ENCODE assay signal across 10 cellular contexts in the genomic region with DNA sequence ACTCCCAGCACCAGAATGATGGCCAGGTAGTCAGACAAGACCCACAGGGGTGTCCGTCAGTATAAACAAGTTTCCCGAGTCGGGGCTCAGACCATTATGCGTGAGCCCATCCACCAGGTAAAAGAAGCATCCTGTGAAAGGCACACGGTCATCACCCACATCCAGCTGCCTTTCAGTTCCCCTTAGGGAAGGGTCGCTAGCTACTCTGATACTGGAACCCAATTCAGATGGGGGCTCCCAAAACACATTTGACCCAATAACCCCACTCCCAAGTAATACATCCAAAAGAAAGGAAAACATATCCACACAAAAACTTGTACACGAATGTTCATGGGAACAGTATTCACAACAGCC.
DNase-seq lines count a peak whose midpoint lies in the region; ATAC-seq and TF ChIP-seq lines count a peak whose summit lies in the region.
"Had no signal": no experiment of that assay in that cellular context is flagged by ENCODE, and none has a peak within 500 bp of the region (broad histone marks: within the 10 kb centered on the region; RNA-seq: fewer than 3 reads in every experiment).

No MANE protein-coding gene starts in this region.

- H3K4me3 Mint-ChIP-seq in MCF 10A (ENCODE audit: unreplicated experiment): peak overlapping the region; percentile 15
- H3K4me3 Mint-ChIP-seq in activated naive CD8-positive, alpha-beta T cell treated with anti-CD3 and anti-CD28 coated beads, Interleukin-2, amount 50 U/mL, for 24 hours: peak overlapping the region; percentile 2
- H3K4me3 Mint-ChIP-seq in type B pancreatic cell: no peak overlapping the region
- H3K4me3 Mint-ChIP-seq in Calu3 (ENCODE audit: low read depth, unreplicated experiment): no peak overlapping the region

- H3K27ac Mint-ChIP-seq in MCF 10A (ENCODE audit: low read depth, unreplicated experiment): peak overlapping the region; percentile 87
- H3K27ac Mint-ChIP-seq in activated naive CD8-positive, alpha-beta T cell treated with anti-CD3 and anti-CD28 coated beads, Interleukin-2, amount 50 U/mL, for 24 hours: peak overlapping the region; percentile 79
- peak overlapping the region; percentile 22 for H3K27ac Mint-ChIP-seq in type B pancreatic cell
- H3K27ac Mint-ChIP-seq in Calu3 (ENCODE audit: unreplicated experiment): no peak overlapping the region

- POLR2A ChIA-PET in MCF 10A (lab: Yijun Ruan, JAX): interaction anchor here (0.8 to 5.7 kb wide), 7 partner anchors 10 to 143 kb away, joined by 3 to 79 read pairs (median 10); no protein-coding TSS in a partner anchor

- CTCF ChIA-PET in MCF 10A (lab: Yijun Ruan, JAX) (interaction anchor here (0.5 to 1.3 kb wide), 6 partner anchors 8 to 164 kb away, joined by 3 read pairs; no protein-coding TSS in a partner anchor), Calu3 (lab: Charles Lee) (no interaction called here)

- H3K4me1 Mint-ChIP-seq in MCF 10A (ENCODE audit: insufficient read depth, unreplicated experiment) (peaks cover 52% of the 10 kb centered on the region), type B pancreatic cell (ENCODE audit: unreplicated experiment) (peaks cover 60% of the 10 kb centered on the region), Calu3 (ENCODE audit: low read depth, unreplicated experiment) (peaks cover 11% of the 10 kb centered on the region)
- peaks cover 91% of the 10 kb centered on the region for H3K4me1 Mint-ChIP-seq in activated naive CD8-positive, alpha-beta T cell treated with anti-CD3 and anti-CD28 coated beads, Interleukin-2, amount 50 U/mL, for 24 hours

- H3K27me3 Mint-ChIP-seq in MCF 10A (ENCODE audit: insufficient read depth, unreplicated experiment) (no peaks in the 10 kb centered on the region), type B pancreatic cell (no peaks in the 10 kb centered on the region), Calu3 (ENCODE audit: unreplicated experiment) (no peaks in the 10 kb centered on the region)
- no peaks in the 10 kb centered on the region for H3K27me3 Mint-ChIP-seq in activated naive CD8-positive, alpha-beta T cell treated with anti-CD3 and anti-CD28 coated beads, Interleukin-2, amount 50 U/mL, for 24 hours

- H3K9ac ChIP-seq in mucosa of rectum (ENCODE audit: low read depth in 1 of 2, low read length in 2 of 2): peak overlapping the region in 1 of 2 donors; percentile 45

- intact Hi-C loops in MCF 10A (cut with micrococcal nuclease) (no loop called here), breast epithelium (cut with DNase I; ENCODE audit: low total_unique reads) (no loop called here), Calu3 (cut with micrococcal nuclease; ENCODE audit: unreplicated experiment) (no loop called here)

- H3K36me3 Mint-ChIP-seq in MCF 10A (ENCODE audit: insufficient read depth, unreplicated experiment) (peaks cover 24% of the 10 kb centered on the region), type B pancreatic cell (peaks cover 23% of the 10 kb centered on the region), Calu3 (ENCODE audit: insufficient read depth, unreplicated experiment) (no peaks in the 10 kb centered on the region)
- peaks cover 38% of the 10 kb centered on the region for H3K36me3 Mint-ChIP-seq in activated naive CD8-positive, alpha-beta T cell treated with anti-CD3 and anti-CD28 coated beads, Interleukin-2, amount 50 U/mL, for 24 hours (ENCODE audit: low read depth)

- TF ChIP-seq POLR2A in breast epithelium (IDR thresholded peaks at IDR 0.05): no peak

- no peak for ATAC-seq in activated naive CD8-positive, alpha-beta T cell treated with anti-CD3 and anti-CD28 coated beads, Interleukin-2, amount 50 U/mL, for 24 hours
- ATAC-seq in GM18870 (IDR thresholded peaks at IDR 0.05; ENCODE audit: unreplicated experiment): no peak
- no peak for ATAC-seq in SK-N-SH treated with all-trans-retinoic acid at 6 μM for 48 hours

- no peaks in the 10 kb centered on the region for H3K27me3 ChIP-seq in breast epithelium
- no peaks in the 10 kb centered on the region for H3K27me3 ChIP-seq in mucosa of rectum (ENCODE audit: control insufficient read depth in 2 of 2, insufficient read depth in 2 of 2, low read length in 2 of 2)

- TF ChIP-seq CTCF in MCF 10A (IDR thresholded peaks at IDR 0.05; ENCODE audit: unreplicated experiment) (no peak), breast epithelium (IDR thresholded peaks at IDR 0.05) (no peak), type B pancreatic cell (conservative IDR thresholded peaks at IDR 0.05) (no peak), Calu3 (IDR thresholded peaks at IDR 0.05; ENCODE audit: unreplicated experiment) (no peak)

- H3K27ac ChIP-seq in breast epithelium (peak overlapping the region in 1 of 2 donors; percentile 73), mucosa of rectum (ENCODE audit: low read depth in 2 of 2, low read length in 2 of 2) (peak overlapping the region; percentile 78 to 89)
- H3K27ac ChIP-seq: VCaP had no signal

- H3K36me3 ChIP-seq in breast epithelium (no peaks in the 10 kb centered on the region), mucosa of rectum (ENCODE audit: control insufficient read depth in 2 of 2, insufficient read depth in 2 of 2, low read length in 2 of 2) (peaks cover 0 to 4% of the 10 kb centered on the region in 2 donors)

- no peak for DNase-seq in MCF 10A (ENCODE audit: unreplicated experiment)
- no peak for DNase-seq in breast epithelium (ENCODE audit: low spot score in 2 of 2)
- no peak for DNase-seq in activated naive CD8-positive, alpha-beta T cell treated with anti-CD3 and anti-CD28 coated beads, Interleukin-2, amount 50 U/mL, for 24 hours
- no peak for DNase-seq in type B pancreatic cell (ENCODE audit: extremely low spot score, unreplicated experiment)
- DNase-seq in Calu3: no peak
- DNase-seq: NCI-H1436 treated with DMSO at 0.1 percent for 48 hours had no signal

- peaks cover 3 to 31% of the 10 kb centered on the region in 2 donors for H3K4me1 ChIP-seq in breast epithelium
- H3K4me1 ChIP-seq in mucosa of rectum (ENCODE audit: control insufficient read depth in 2 of 2, insufficient read depth in 2 of 2, low read length in 2 of 2): peaks cover 50% of the 10 kb centered on the region in 2 donors

- H3K4me3 ChIP-seq in breast epithelium (no peak overlapping the region), mucosa of rectum (ENCODE audit: low read length in 2 of 2) (no peak overlapping the region)

- BruUV-seq in MCF 10A (replicated peaks; lab: Mats Ljungman, UMichigan) (no TSS peak), Calu3 (replicated peaks; lab: Mats Ljungman, UMichigan) (no TSS peak)

- no peaks in the 10 kb centered on the region for H3K9me3 ChIP-seq in breast epithelium
- H3K9me3 ChIP-seq in mucosa of rectum (ENCODE audit: control insufficient read depth in 2 of 2, low read length in 2 of 2): no peaks in the 10 kb centered on the region

- H3K9me3 Mint-ChIP-seq in MCF 10A (ENCODE audit: unreplicated experiment) (no peaks in the 10 kb centered on the region), type B pancreatic cell (no peaks in the 10 kb centered on the region), Calu3 (ENCODE audit: low read depth, unreplicated experiment) (no peaks in the 10 kb centered on the region)
- no peaks in the 10 kb centered on the region for H3K9me3 Mint-ChIP-seq in activated naive CD8-positive, alpha-beta T cell treated with anti-CD3 and anti-CD28 coated beads, Interleukin-2, amount 50 U/mL, for 24 hours

TF ChIP-seq in SK-N-SH treated with all-trans-retinoic acid at 6 μM for 48 hours, 23 proteins besides CTCF, POLR2A, EP300 and RAD21 (continues in another document):
- no peak for TF ChIP-seq TCF4 (CRISPR knock-in tag; IDR thresholded peaks at IDR 0.05; ENCODE audit: borderline replicate concordance)
- no peak for TF ChIP-seq ARNTL (CRISPR knock-in tag; IDR thresholded peaks at IDR 0.05; ENCODE audit: borderline replicate concordance, low read depth)
- TF ChIP-seq ZNF8 (CRISPR knock-in tag; IDR thresholded peaks at IDR 0.05): no peak
- TF ChIP-seq TOX (CRISPR knock-in tag; IDR thresholded peaks at IDR 0.05; ENCODE audit: borderline replicate concordance): no peak
- no peak for TF ChIP-seq ZNF70 (CRISPR knock-in tag; IDR thresholded peaks at IDR 0.05)
- no peak for TF ChIP-seq BACH2 (CRISPR knock-in tag; IDR thresholded peaks at IDR 0.05; ENCODE audit: borderline replicate concordance)
- no peak for TF ChIP-seq ZNF565 (CRISPR knock-in tag; conservative IDR thresholded peaks at IDR 0.05; ENCODE audit: low read depth)
- TF ChIP-seq ZFP30 (CRISPR knock-in tag; IDR thresholded peaks at IDR 0.05): no peak
- TF ChIP-seq ISL1 (CRISPR knock-in tag; IDR thresholded peaks at IDR 0.05): no peak
- TF ChIP-seq SNAI2 (CRISPR knock-in tag; IDR thresholded peaks at IDR 0.05): no peak
- TF ChIP-seq, protein P1, sequence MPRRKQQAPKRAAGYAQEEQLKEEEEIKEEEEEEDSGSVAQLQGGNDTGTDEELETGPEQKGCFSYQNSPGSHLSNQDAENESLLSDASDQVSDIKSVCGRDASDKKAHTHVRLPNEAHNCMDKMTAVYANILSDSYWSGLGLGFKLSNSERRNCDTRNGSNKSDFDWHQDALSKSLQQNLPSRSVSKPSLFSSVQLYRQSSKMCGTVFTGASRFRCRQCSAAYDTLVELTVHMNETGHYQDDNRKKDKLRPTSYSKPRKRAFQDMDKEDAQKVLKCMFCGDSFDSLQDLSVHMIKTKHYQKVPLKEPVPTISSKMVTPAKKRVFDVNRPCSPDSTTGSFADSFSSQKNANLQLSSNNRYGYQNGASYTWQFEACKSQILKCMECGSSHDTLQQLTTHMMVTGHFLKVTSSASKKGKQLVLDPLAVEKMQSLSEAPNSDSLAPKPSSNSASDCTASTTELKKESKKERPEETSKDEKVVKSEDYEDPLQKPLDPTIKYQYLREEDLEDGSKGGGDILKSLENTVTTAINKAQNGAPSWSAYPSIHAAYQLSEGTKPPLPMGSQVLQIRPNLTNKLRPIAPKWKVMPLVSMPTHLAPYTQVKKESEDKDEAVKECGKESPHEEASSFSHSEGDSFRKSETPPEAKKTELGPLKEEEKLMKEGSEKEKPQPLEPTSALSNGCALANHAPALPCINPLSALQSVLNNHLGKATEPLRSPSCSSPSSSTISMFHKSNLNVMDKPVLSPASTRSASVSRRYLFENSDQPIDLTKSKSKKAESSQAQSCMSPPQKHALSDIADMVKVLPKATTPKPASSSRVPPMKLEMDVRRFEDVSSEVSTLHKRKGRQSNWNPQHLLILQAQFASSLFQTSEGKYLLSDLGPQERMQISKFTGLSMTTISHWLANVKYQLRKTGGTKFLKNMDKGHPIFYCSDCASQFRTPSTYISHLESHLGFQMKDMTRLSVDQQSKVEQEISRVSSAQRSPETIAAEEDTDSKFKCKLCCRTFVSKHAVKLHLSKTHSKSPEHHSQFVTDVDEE (CRISPR knock-in tag; IDR thresholded peaks at IDR 0.05): no peak
- TF ChIP-seq RARB (CRISPR knock-in tag; IDR thresholded peaks at IDR 0.05): no peak
- no peak for TF ChIP-seq ZC3H10 (CRISPR knock-in tag; IDR thresholded peaks at IDR 0.05)
- TF ChIP-seq CSDC2 (CRISPR knock-in tag; IDR thresholded peaks at IDR 0.05): no peak
- no peak for TF ChIP-seq GLIS3 (CRISPR knock-in tag; IDR thresholded peaks at IDR 0.05)
- no peak for TF ChIP-seq OSR1 (CRISPR knock-in tag; IDR thresholded peaks at IDR 0.05)

Comparison
In these comparisons a context has a peak if more than half of its experiments do, and no peak if none do; other contexts are left out.
1. H3K4me3 Mint-ChIP-seq: peak in MCF 10A (single experiment) and activated naive CD8-positive, alpha-beta T cell treated with anti-CD3 and anti-CD28 coated beads, Interleukin-2, amount 50 U/mL, for 24 hours (single experiment); none in type B pancreatic cell (single experiment) and Calu3 (single experiment).